Comparison of ENCODE assay signal across 33 cellular contexts in genomic region chr9:123481209-123481865, GRCh38.
"Had no signal": no experiment of that assay in that cellular context is flagged by ENCODE, and none has a peak within 500 bp of the region (broad histone marks: within the 10 kb centered on the region; RNA-seq: fewer than 3 reads in every experiment).

No MANE protein-coding gene starts in this region.

- H3K4me1 ChIP-seq: adrenal gland, gastroesophageal sphincter, psoas muscle, right atrium auricular region, upper lobe of left lung had no signal

- H3K27me3 ChIP-seq: adrenal gland, body of pancreas, cardiac muscle cell, dorsolateral prefrontal cortex, gastroesophageal sphincter, hepatocyte, neutrophil, ovary, right atrium auricular region, upper lobe of left lung had no signal

- ATAC-seq: activated CD4-positive, CD25-positive, alpha-beta regulatory T cell treated with anti-CD3 and anti-CD28 coated beads, Interleukin-2, amount 50 U/mL, for 24 hours; body of pancreas; gastroesophageal sphincter; left cardiac atrium; psoas muscle; stimulated activated effector memory CD8-positive, alpha-beta T cell treated with anti-CD3 and anti-CD28 coated beads, Interleukin-12 subunit alpha, Interleukin-12 subunit beta, amount 100 ng/mL, for 72 hours had no signal

- H3K4me3 ChIP-seq: adrenal gland, body of pancreas, cardiac muscle cell, coronary artery, dorsolateral prefrontal cortex, gastroesophageal sphincter, hepatocyte, ovary, psoas muscle, right atrium auricular region, upper lobe of left lung had no signal

- H3K27ac Mint-ChIP-seq: activated naive CD4-positive, alpha-beta T cell treated with anti-CD3 and anti-CD28 coated beads for 36 hours; activated naive CD8-positive, alpha-beta T cell treated with anti-CD3 and anti-CD28 coated beads for 36 hours; activated T-helper 1 cell treated with anti-CD3 and anti-CD28 coated beads, Interleukin-12 subunit alpha, Interleukin-12 subunit beta, Interleukin-2, Interleukin-4 antibody, amounts not matched to agents 30 ng/mL and 10 ng/mL and 1 ng/mL, durations not matched to agents 14 hours and 24 hours and 36 hours; naive B cell; nephron progenitor cell; stimulated activated effector memory CD8-positive, alpha-beta T cell treated with anti-CD3 and anti-CD28 coated beads, Interleukin-12 subunit alpha, Interleukin-12 subunit beta, amount 100 ng/mL, for 72 hours; stimulated activated naive CD8-positive, alpha-beta T cell treated with anti-CD3 and anti-CD28 coated beads, Interleukin-15, Interleukin-2, amounts not matched to agents 100 ng/mL and 50 ng/mL, for 24 hours; T-helper 2 cell treated with Interferon-gamma antibody and Interleukin-4, amounts not matched to agents 5 μg/mL and 100 μg/mL, for 36 hours had no signal

- H3K36me3 Mint-ChIP-seq: activated naive CD8-positive, alpha-beta T cell treated with anti-CD3 and anti-CD28 coated beads for 36 hours; naive B cell; stimulated activated effector memory CD8-positive, alpha-beta T cell treated with anti-CD3 and anti-CD28 coated beads, Interleukin-12 subunit alpha, Interleukin-12 subunit beta, amount 100 ng/mL, for 72 hours had no signal

- H3K9me3 ChIP-seq: adrenal gland, body of pancreas, gastroesophageal sphincter, neutrophil, ovary, psoas muscle, right atrium auricular region, upper lobe of left lung had no signal

- H3K4me3 Mint-ChIP-seq: activated naive CD4-positive, alpha-beta T cell treated with anti-CD3 and anti-CD28 coated beads for 36 hours; activated naive CD8-positive, alpha-beta T cell treated with anti-CD3 and anti-CD28 coated beads for 36 hours; activated T-helper 1 cell treated with anti-CD3 and anti-CD28 coated beads, Interleukin-12 subunit alpha, Interleukin-12 subunit beta, Interleukin-2, Interleukin-4 antibody, amounts not matched to agents 30 ng/mL and 10 ng/mL and 1 ng/mL, durations not matched to agents 14 hours and 24 hours and 36 hours; nephron progenitor cell; stimulated activated effector memory CD8-positive, alpha-beta T cell treated with anti-CD3 and anti-CD28 coated beads, Interleukin-12 subunit alpha, Interleukin-12 subunit beta, amount 100 ng/mL, for 72 hours; stimulated activated naive CD8-positive, alpha-beta T cell treated with anti-CD3 and anti-CD28 coated beads, Interleukin-15, Interleukin-2, amounts not matched to agents 100 ng/mL and 50 ng/mL, for 24 hours; T-helper 2 cell treated with Interferon-gamma antibody and Interleukin-4, amounts not matched to agents 5 μg/mL and 100 μg/mL, for 36 hours had no signal

- H3K9me3 Mint-ChIP-seq: activated naive CD4-positive, alpha-beta T cell treated with anti-CD3 and anti-CD28 coated beads for 36 hours; activated naive CD8-positive, alpha-beta T cell treated with anti-CD3 and anti-CD28 coated beads for 36 hours; activated T-helper 1 cell treated with anti-CD3 and anti-CD28 coated beads, Interleukin-12 subunit alpha, Interleukin-12 subunit beta, Interleukin-2, Interleukin-4 antibody, amounts not matched to agents 30 ng/mL and 10 ng/mL and 1 ng/mL, durations not matched to agents 14 hours and 24 hours and 36 hours; nephron progenitor cell; stimulated activated effector memory CD8-positive, alpha-beta T cell treated with anti-CD3 and anti-CD28 coated beads, Interleukin-12 subunit alpha, Interleukin-12 subunit beta, amount 100 ng/mL, for 72 hours; stimulated activated naive CD8-positive, alpha-beta T cell treated with anti-CD3 and anti-CD28 coated beads, Interleukin-15, Interleukin-2, amounts not matched to agents 100 ng/mL and 50 ng/mL, for 24 hours; T-helper 2 cell treated with Interferon-gamma antibody and Interleukin-4, amounts not matched to agents 5 μg/mL and 100 μg/mL, for 36 hours had no signal

- H3K27ac ChIP-seq: adrenal gland, body of pancreas, cardiac muscle cell, coronary artery, dorsolateral prefrontal cortex, gastroesophageal sphincter, neutrophil, ovary, psoas muscle, right atrium auricular region, upper lobe of left lung had no signal

- DNase-seq: activated CD4-positive, alpha-beta T cell treated with anti-CD3 and anti-CD28 coated beads for 48 hours; activated CD4-positive, alpha-beta T cell treated with anti-CD3 and anti-CD28 coated beads, Interleukin-2, amount 50 U/mL, for 48 hours; activated CD8-positive, alpha-beta memory T cell treated with anti-CD3 and anti-CD28 coated beads for 24 hours; activated effector memory CD4-positive, alpha-beta T cell treated with anti-CD3 and anti-CD28 coated beads, Interleukin-2, amount 50 U/mL, for 16 hours; activated naive CD4-positive, alpha-beta T cell treated with anti-CD3 and anti-CD28 coated beads for 36 hours; activated naive CD8-positive, alpha-beta T cell treated with anti-CD3 and anti-CD28 coated beads for 36 hours; adrenal gland; aorta; body of pancreas; cerebellar nuclear complex; effector memory CD4-positive, alpha-beta T cell; left cardiac atrium; mammary epithelial cell; naive B cell; nephron progenitor cell; ovary; psoas muscle; stimulated activated CD4-positive, alpha-beta T cell treated with anti-CD3 and anti-CD28 coated beads, Interleukin-4, amount 100 ng/mL, for 24 hours; T-helper 1 cell; upper lobe of left lung had no signal

- H3K4me1 Mint-ChIP-seq: activated naive CD8-positive, alpha-beta T cell treated with anti-CD3 and anti-CD28 coated beads for 36 hours; naive B cell; stimulated activated effector memory CD8-positive, alpha-beta T cell treated with anti-CD3 and anti-CD28 coated beads, Interleukin-12 subunit alpha, Interleukin-12 subunit beta, amount 100 ng/mL, for 72 hours had no signal

- FAIRE-seq: keratinocyte had no signal

- H3K36me3 ChIP-seq: adrenal gland, cardiac muscle cell, gastroesophageal sphincter, ovary, right atrium auricular region, upper lobe of left lung had no signal

- H3K27me3 Mint-ChIP-seq: activated naive CD8-positive, alpha-beta T cell treated with anti-CD3 and anti-CD28 coated beads for 36 hours; naive B cell; stimulated activated naive CD8-positive, alpha-beta T cell treated with anti-CD3 and anti-CD28 coated beads, Interleukin-15, Interleukin-2, amounts not matched to agents 100 ng/mL and 50 ng/mL, for 24 hours had no signal
